Comparison of ENCODE assay signal across 22 cellular contexts in genomic region chr20:25643735-25644134, GRCh38.
"Had no signal": no experiment of that assay in that cellular context is flagged by ENCODE, and none has a peak within 500 bp of the region (broad histone marks: within the 10 kb centered on the region; RNA-seq: fewer than 3 reads in every experiment).

No MANE protein-coding gene starts in this region.

- H3K27me3 Mint-ChIP-seq: activated naive CD4-positive, alpha-beta T cell treated with anti-CD3 and anti-CD28 coated beads, Interleukin-2, amount 50 U/mL, for 24 hours; central memory CD8-positive, alpha-beta T cell; progenitor cell of endocrine pancreas had no signal

- H3K27ac ChIP-seq: esophagus squamous epithelium, gastroesophageal sphincter, stomach, vagina had no signal

- H3K36me3 Mint-ChIP-seq: natural killer cell had no signal

- H3K4me3 ChIP-seq: esophagus squamous epithelium, gastroesophageal sphincter, stomach, vagina had no signal

- FAIRE-seq: astrocyte, colon, islet of Langerhans had no signal

- DNase-seq: activated CD4-positive, alpha-beta T cell treated with anti-CD3 and anti-CD28 coated beads, Interleukin-2, amount 50 U/mL, for 4 hours; activated effector memory CD4-positive, alpha-beta T cell treated with Interleukin-2 at 50 U/mL for 16 hours; activated T-cell treated with anti-CD3 and anti-CD28 coated beads, Interleukin-2, amount 50 U/mL, for 72 hours; esophagus squamous epithelium; head of caudate nucleus; left ventricle myocardium superior; mammary epithelial cell; natural killer cell; stimulated activated CD4-positive, alpha-beta T cell treated with anti-CD3 and anti-CD28 coated beads, Interleukin-4, amount 100 ng/mL, for 24 hours; stomach; T1000; trophoblast cell had no signal

- H3K9me3 Mint-ChIP-seq: activated naive CD4-positive, alpha-beta T cell treated with anti-CD3 and anti-CD28 coated beads, Interleukin-2, amount 50 U/mL, for 24 hours; central memory CD8-positive, alpha-beta T cell; natural killer cell had no signal

- H3K9me3 ChIP-seq: esophagus squamous epithelium, gastroesophageal sphincter, vagina had no signal

- ATAC-seq: activated T-cell treated with anti-CD3 and anti-CD28 coated beads, Interleukin-2, amount 50 U/mL, for 72 hours; gastroesophageal sphincter; left ventricle myocardium superior; WTC11 had no signal

- H3K27ac Mint-ChIP-seq: activated naive CD4-positive, alpha-beta T cell treated with anti-CD3 and anti-CD28 coated beads, Interleukin-2, amount 50 U/mL, for 24 hours; mesothelial cell of epicardium; natural killer cell; progenitor cell of endocrine pancreas had no signal

- H3K4me1 Mint-ChIP-seq: mesothelial cell of epicardium had no signal

- H3K27me3 ChIP-seq: esophagus squamous epithelium, gastroesophageal sphincter, stomach, vagina had no signal

- H3K4me3 Mint-ChIP-seq: activated naive CD4-positive, alpha-beta T cell treated with anti-CD3 and anti-CD28 coated beads, Interleukin-2, amount 50 U/mL, for 24 hours; activated T-cell treated with anti-CD3 and anti-CD28 coated beads, Interleukin-2, amount 50 U/mL, for 72 hours; central memory CD8-positive, alpha-beta T cell; mesothelial cell of epicardium; natural killer cell; WTC11 had no signal

- H3K4me1 ChIP-seq: esophagus squamous epithelium, gastroesophageal sphincter, stomach, vagina had no signal
